27 cellular contexts compared by ENCODE assay signal in genomic region chr10:105197960-105198359, GRCh38.
"Had no signal": no experiment of that assay in that cellular context is flagged by ENCODE, and none has a peak within 500 bp of the region (broad histone marks: within the 10 kb centered on the region; RNA-seq: fewer than 3 reads in every experiment).

No MANE protein-coding gene starts in this region.

- FAIRE-seq: colon, endometrium, endothelial cell of umbilical vein, frontal cortex had no signal

- H3K27ac ChIP-seq: colonic mucosa, coronary artery, dorsolateral prefrontal cortex, epithelial cell of prostate, esophagus muscularis mucosa, esophagus squamous epithelium, foreskin keratinocyte, gastrocnemius medialis, gastroesophageal sphincter, heart left ventricle had no signal

- H3K9me3 ChIP-seq: colonic mucosa, esophagus muscularis mucosa, esophagus squamous epithelium, gastrocnemius medialis, gastroesophageal sphincter, heart left ventricle had no signal

- H3K4me3 ChIP-seq: colonic mucosa, coronary artery, dorsolateral prefrontal cortex, esophagus muscularis mucosa, esophagus squamous epithelium, gastrocnemius medialis, gastroesophageal sphincter, heart left ventricle had no signal

- H3K4me1 ChIP-seq: colonic mucosa, esophagus muscularis mucosa, esophagus squamous epithelium, foreskin keratinocyte, gastrocnemius medialis, gastroesophageal sphincter, heart left ventricle had no signal

- DNase-seq: colonic mucosa; cortex of kidney; dermis blood vessel endothelial cell; dorsolateral prefrontal cortex; effector CD4-positive, alpha-beta T cell; effector CD8-positive, alpha-beta T cell; effector memory CD4-positive, alpha-beta T cell; effector memory CD8-positive, alpha-beta T cell; endodermal cell; erythroblast; esophagus squamous epithelium; foreskin fibroblast; foreskin keratinocyte; foreskin melanocyte; gastrocnemius medialis; glutamatergic neuron; head of caudate nucleus; heart left ventricle had no signal

- H3K27me3 ChIP-seq: colonic mucosa, dorsolateral prefrontal cortex, esophagus muscularis mucosa, esophagus squamous epithelium, foreskin keratinocyte, gastrocnemius medialis, gastroesophageal sphincter, heart left ventricle had no signal

- H3K36me3 ChIP-seq: colonic mucosa, esophagus muscularis mucosa, esophagus squamous epithelium, gastrocnemius medialis, gastroesophageal sphincter, heart left ventricle had no signal

- ATAC-seq: effector memory CD8-positive, alpha-beta T cell; esophagus mucosa; foreskin keratinocyte; gastrocnemius medialis; gastroesophageal sphincter; heart left ventricle had no signal
